ENCODE assay signal across 7 cellular contexts in genomic region chr12:48788852-48789775, GRCh38. TPM values are rescaled to one million over a fixed set of nuclear protein-coding genes. Genes with fewer than 3 reads are reported as not detected.
DNase-seq lines count a peak whose midpoint lies in the region; ATAC-seq and TF ChIP-seq lines count a peak whose summit lies in the region.

Gene ADCY6 (minus strand): TSS chr12:48789089. CDS start chr12:48783434, 5,655 bp downstream.

- WGBS in suprapubic skin: under 1% methylated on average over 38 of the region's 86 CpGs

- DNase-seq in SK-N-MC (ENCODE audit: low read depth, low spot score): no peak
- peak; percentile 87 for DNase-seq in lower lobe of right lung
- DNase-seq in suprapubic skin (ENCODE audit: low spot score in 2 of 2): peak; percentile 87 to 91
- no peak for DNase-seq in NCI-H128 (lab: John Stamatoyannopoulos, UW; ENCODE audit: unreplicated experiment)

- H3K27me3 ChIP-seq in endocrine pancreas (ENCODE audit: control insufficient read depth, insufficient read depth, low read length) (no peaks in the 10 kb centered on the region), lower lobe of right lung (ENCODE audit: low read depth) (no peaks in the 10 kb centered on the region), suprapubic skin (no peaks in the 10 kb centered on the region)

- H3K4me3 ChIP-seq in SK-N-MC (peak within 1 kb of the TSS; percentile 93), endocrine pancreas (ENCODE audit: control insufficient read depth, insufficient read depth, low read length) (peak within 1 kb of the TSS; percentile 19), lower lobe of right lung (peak within 1 kb of the TSS; percentile 83), suprapubic skin (peak within 1 kb of the TSS; percentile 82)

- TF ChIP-seq CTCF in lower lobe of right lung (IDR thresholded peaks at IDR 0.05) (no peak), suprapubic skin (IDR thresholded peaks at IDR 0.05) (no peak)

- no peak for TF ChIP-seq POLR2A in suprapubic skin (IDR thresholded peaks at IDR 0.05)

- H3K36me3 ChIP-seq in ES-I3 (ENCODE audit: insufficient read depth, low read length) (no peaks in the 10 kb centered on the region), SK-N-MC (ENCODE audit: insufficient read depth, low read length) (no peaks in the 10 kb centered on the region), endocrine pancreas (ENCODE audit: control insufficient read depth, insufficient read depth, low read length) (no peaks in the 10 kb centered on the region), lower lobe of right lung (no peaks in the 10 kb centered on the region), suprapubic skin (no peaks in the 10 kb centered on the region)

- 0 out of 2 replicates have a peak, but pooled peaks cover 7% of the 10 kb centered on the region for H3K4me1 ChIP-seq in ES-I3 (ENCODE audit: insufficient read depth, low read length)
- H3K4me1 ChIP-seq in endocrine pancreas (ENCODE audit: control insufficient read depth, insufficient read depth, low read length): no peaks in the 10 kb centered on the region
- H3K4me1 ChIP-seq in lower lobe of right lung: peaks cover 19% of the 10 kb centered on the region
- H3K4me1 ChIP-seq in suprapubic skin: peaks cover 33% of the 10 kb centered on the region

- no peaks in the 10 kb centered on the region; the same call in 1 of the 2 replicates for H3K9me3 ChIP-seq in ES-I3 (ENCODE audit: control insufficient read depth, insufficient read depth, low read length)
- no peaks in the 10 kb centered on the region for H3K9me3 ChIP-seq in SK-N-MC (ENCODE audit: low read depth, low read length)
- H3K9me3 ChIP-seq in endocrine pancreas (ENCODE audit: control insufficient read depth, low read length): no peaks in the 10 kb centered on the region
- no peaks in the 10 kb centered on the region for H3K9me3 ChIP-seq in lower lobe of right lung
- no peaks in the 10 kb centered on the region for H3K9me3 ChIP-seq in suprapubic skin

- H3K27ac ChIP-seq in SK-N-MC (no peak within 1 kb of the TSS), lower lobe of right lung (peak within 1 kb of the TSS; percentile 90), suprapubic skin (peak within 1 kb of the TSS; percentile 86)

- peak; percentile 50 for ATAC-seq in HG03159 (IDR thresholded peaks at IDR 0.05; ENCODE audit: unreplicated experiment)
- peak; percentile 91 to 94 for ATAC-seq in lower lobe of right lung

- intact Hi-C loops in lower lobe of right lung (cut with DNase I): no loop called here

- no peak for TF ChIP-seq EP300 in suprapubic skin (IDR thresholded peaks at IDR 0.05)

- peak within 1 kb of the TSS; percentile 80 for H3K9ac ChIP-seq in ES-I3 (ENCODE audit: low read depth, low read length)
- peak within 1 kb of the TSS; percentile 81 for H3K9ac ChIP-seq in SK-N-MC (ENCODE audit: insufficient read length)
- peak within 1 kb of the TSS; percentile 60 for H3K9ac ChIP-seq in endocrine pancreas (ENCODE audit: control insufficient read depth, insufficient read depth, low read length)

RNA-seq across cellular contexts. Expression of gene ADCY6, which starts in this region (rescaled TPM):
- total RNA-seq in lower lobe of right lung (42.7 TPM), suprapubic skin (10 to 100 TPM; 11.2 to 48.4 (median 19.0) TPM)

Comparison
In these comparisons a context has a peak if more than half of its experiments do, and no peak if none do; other contexts are left out.
1. DNase-seq: peak in lower lobe of right lung (single experiment) and suprapubic skin (2 of 2); none in SK-N-MC (single experiment) and NCI-H128 (single experiment).
2. H3K4me3 ChIP-seq: peak in every context shown above with its lines; median percentile 93 in SK-N-MC; 83 in lower lobe of right lung; 82 in suprapubic skin; 19 in endocrine pancreas.
3. Peak in every context shown above with its lines, with median percentiles within 50 percentile points of each other: H3K9ac ChIP-seq.